In the genomic region with DNA sequence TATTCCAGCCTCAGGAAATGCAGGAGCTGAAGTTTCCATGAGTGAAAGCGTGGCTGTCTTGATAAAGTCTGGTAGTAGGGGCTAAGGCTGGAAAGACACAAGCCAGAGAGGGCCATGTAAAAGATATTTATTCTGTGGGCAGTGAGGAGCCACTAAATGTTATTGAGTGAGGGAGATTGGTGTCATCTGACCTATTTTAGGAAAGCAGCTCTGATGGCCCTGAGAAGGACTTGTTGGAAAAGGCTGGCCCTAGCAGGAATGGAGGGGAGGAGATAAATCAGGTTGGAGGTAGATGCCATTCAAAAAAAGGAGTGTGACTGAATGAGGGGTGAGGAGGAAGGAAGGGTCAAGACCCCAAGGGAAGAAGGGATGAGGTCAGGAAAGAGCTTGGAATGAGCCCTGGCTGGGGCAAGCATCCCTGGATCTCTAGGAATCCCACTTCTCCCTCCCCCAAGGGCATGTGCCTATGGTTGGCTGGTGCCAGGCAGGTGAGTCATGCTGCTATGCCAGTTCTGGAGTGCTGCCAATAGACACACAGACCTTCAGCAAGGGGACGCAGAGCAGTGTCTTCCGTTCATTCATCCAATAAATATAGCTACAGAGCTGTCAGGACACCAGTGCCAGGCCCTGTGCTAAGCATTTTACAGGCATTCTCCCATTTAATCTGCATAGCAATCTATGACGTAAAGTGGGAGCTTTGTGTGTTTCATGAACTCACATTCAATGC, we compare ENCODE assay signal across 8 cellular contexts. TPM values are rescaled to one million over a fixed set of nuclear protein-coding genes. Genes with fewer than 3 reads are reported as not detected.
DNase-seq lines count a peak whose midpoint lies in the region; ATAC-seq, FAIRE-seq and TF ChIP-seq lines count a peak whose summit lies in the region.

No MANE protein-coding gene starts in this region.

- H3K27me3 ChIP-seq in BE2C: no peaks in the 10 kb centered on the region

- peaks cover 8% of the 10 kb centered on the region; the same call in 1 of the 2 replicates for H3K4me1 ChIP-seq in BE2C
- peaks cover 14 to 19% of the 10 kb centered on the region in 2 donors for H3K4me1 ChIP-seq in kidney (ENCODE audit: control insufficient read depth in 1 of 2, insufficient read depth in 1 of 2, low read depth in 1 of 2, low read length in 2 of 2)

- H3K9me3 ChIP-seq in BE2C (no peaks in the 10 kb centered on the region), kidney (ENCODE audit: control insufficient read depth in 1 of 2, low read length in 2 of 2) (no peaks in the 10 kb centered on the region)

- peak; percentile 15 for FAIRE-seq in kidney (lab: Jason Lieb, UNC)

- peak overlapping the region; percentile 76 to 77 for H3K27ac ChIP-seq in kidney (ENCODE audit: low read depth in 2 of 2, low read length in 2 of 2)

- DNase-seq in BE2C: peak; percentile 56
- DNase-seq in NCI-H1105 treated with DMSO at 0.1 percent for 48 hours (lab: John Stamatoyannopoulos, UW): peak; percentile 75
- DNase-seq in kidney: peak; percentile 91
- DNase-seq in effector CD4-positive, alpha-beta T cell: no peak
- DNase-seq in CD14-positive monocyte (ENCODE audit: low spot score): no peak
- DNase-seq in stimulated activated naive CD8-positive, alpha-beta T cell treated with anti-CD3 and anti-CD28 coated beads, Interleukin-15, Interleukin-2, amounts not matched to agents 100 U/mL and 50 U/mL, for 24 hours: no peak

- H3K27me3 Mint-ChIP-seq in brain (no peaks in the 10 kb centered on the region), CD14-positive monocyte (ENCODE audit: low read depth in 3 of 3) (peaks cover 6 to 20% (median 15%) of the 10 kb centered on the region in 3 donors)

- no peaks in the 10 kb centered on the region for H3K9me3 Mint-ChIP-seq in brain
- H3K9me3 Mint-ChIP-seq in CD14-positive monocyte: no peaks in the 10 kb centered on the region

- peak overlapping the region in 3 of 5 experiments; percentile 29 to 88 (median 72) for H3K27ac Mint-ChIP-seq in brain
- no peak overlapping the region for H3K27ac Mint-ChIP-seq in CD14-positive monocyte

- H3K4me1 Mint-ChIP-seq in brain: peaks cover 40% of the 10 kb centered on the region
- H3K4me1 Mint-ChIP-seq in CD14-positive monocyte: no peaks in the 10 kb centered on the region

- no peaks in the 10 kb centered on the region for H3K36me3 ChIP-seq in BE2C
- H3K36me3 ChIP-seq in kidney (ENCODE audit: control insufficient read depth in 1 of 2, insufficient read depth in 2 of 2, low read length in 2 of 2): no peaks in the 10 kb centered on the region

- no peak overlapping the region for H3K4me3 Mint-ChIP-seq in brain
- H3K4me3 Mint-ChIP-seq in CD14-positive monocyte: no peak overlapping the region

- TF ChIP-seq CTCF in BE2C (IDR thresholded peaks at IDR 0.05; ENCODE audit: low read depth, low read length) (no peak), brain (conservative IDR thresholded peaks at IDR 0.05) (no peak), kidney (IDR thresholded peaks at IDR 0.05; ENCODE audit: borderline replicate concordance, extremely low read depth, insufficient read depth) (no peak), CD14-positive monocyte (IDR thresholded peaks at IDR 0.05) (no peak)

- H3K36me3 Mint-ChIP-seq in brain (no peaks in the 10 kb centered on the region), CD14-positive monocyte (peaks cover 12 to 22% of the 10 kb centered on the region in 2 donors)

- H3K9ac ChIP-seq in kidney (ENCODE audit: low read length in 2 of 2): peak overlapping the region in 1 of 2 donors; percentile 15

- H3K4me3 ChIP-seq in BE2C (ENCODE audit: low read depth, low read length) (no peak overlapping the region), kidney (ENCODE audit: low read length in 2 of 2) (no peak overlapping the region)

- no peak for ATAC-seq in HG03108 (IDR thresholded peaks at IDR 0.05; ENCODE audit: unreplicated experiment)
- no peak for ATAC-seq in stimulated activated naive CD8-positive, alpha-beta T cell treated with anti-CD3 and anti-CD28 coated beads, Interleukin-15, Interleukin-2, amounts not matched to agents 100 U/mL and 50 U/mL, for 24 hours

- intact Hi-C loops in kidney (cut with DNase I): no loop called here
- intact Hi-C loops in CD14-positive monocyte (cut with micrococcal nuclease): loop anchor here in 1 of 2 donors (10.0 kb wide), 2 partner anchors 90 to 160 kb away; a partner anchor contains a TSS

RNA-seq across cellular contexts. Expression of a gene that starts 2.0 kb away (rescaled TPM):
- polyA plus RNA-seq in BE2C (2012; ENCODE audit: insufficient read depth, insufficient read length, low read depth): not detected
- polyA plus RNA-seq in brain (ENCODE audit: insufficient read depth, low read depth, low replicate concordance): 1.6 TPM
- total RNA-seq in kidney: 3.6 TPM
- polyA plus RNA-seq in kidney (ENCODE audit: insufficient read depth, low read depth, low replicate concordance): 10.0 TPM
- polyA plus RNA-seq in CD14-positive monocyte: not detected

RNA-seq across cellular contexts. Expression of a gene that starts 9.7 kb away (rescaled TPM):
- polyA plus RNA-seq in BE2C (2012; ENCODE audit: insufficient read depth, insufficient read length, low read depth): 0.54 TPM
- polyA plus RNA-seq in brain (ENCODE audit: insufficient read depth, low read depth, low replicate concordance) (1.4 TPM), kidney (ENCODE audit: insufficient read depth, low read depth, low replicate concordance) (100 TPM), CD14-positive monocyte (not detected)
- 28.8 TPM for total RNA-seq in kidney

RNA-seq across cellular contexts. Expression of a gene that starts 15.0 kb away (rescaled TPM):
- polyA plus RNA-seq in BE2C (2012; ENCODE audit: insufficient read depth, insufficient read length, low read depth): not detected
- polyA plus RNA-seq in brain (ENCODE audit: insufficient read depth, low read depth, low replicate concordance): not detected
- 1.6 TPM for total RNA-seq in kidney
- polyA plus RNA-seq in kidney (ENCODE audit: insufficient read depth, low read depth, low replicate concordance): 0.77 TPM
- not detected for polyA plus RNA-seq in CD14-positive monocyte

RNA-seq across cellular contexts. Expression of a gene that starts 58.8 kb away (rescaled TPM):
- polyA plus RNA-seq in BE2C (2012; ENCODE audit: insufficient read depth, insufficient read length, low read depth): 15.5 TPM
- 26.5 TPM for polyA plus RNA-seq in brain (ENCODE audit: insufficient read depth, low read depth, low replicate concordance)
- total RNA-seq in kidney: 9.1 TPM
- polyA plus RNA-seq in kidney (ENCODE audit: insufficient read depth, low read depth, low replicate concordance): 21.2 TPM
- polyA plus RNA-seq in CD14-positive monocyte: not detected

Comparison
In these comparisons a context has a peak if more than half of its experiments do, and no peak if none do; other contexts are left out.
1. DNase-seq: peak in BE2C (single experiment), NCI-H1105 treated with DMSO at 0.1 percent for 48 hours (single experiment) and kidney (single experiment); none in effector CD4-positive, alpha-beta T cell (single experiment), CD14-positive monocyte (single experiment) and stimulated activated naive CD8-positive, alpha-beta T cell treated with anti-CD3 and anti-CD28 coated beads, Interleukin-15, Interleukin-2, amounts not matched to agents 100 U/mL and 50 U/mL, for 24 hours (single experiment).
2. H3K27ac Mint-ChIP-seq: peak in brain (3 of 5); none in CD14-positive monocyte (0 of 7).
3. RNA of a gene that starts 9.7 kb away (polyA plus RNA-seq): 100 TPM in kidney (single experiment); 1.4 TPM in brain (single experiment) and not detected in CD14-positive monocyte; every median in the first group is over 10 times any median in the second.